In the genomic region with DNA sequence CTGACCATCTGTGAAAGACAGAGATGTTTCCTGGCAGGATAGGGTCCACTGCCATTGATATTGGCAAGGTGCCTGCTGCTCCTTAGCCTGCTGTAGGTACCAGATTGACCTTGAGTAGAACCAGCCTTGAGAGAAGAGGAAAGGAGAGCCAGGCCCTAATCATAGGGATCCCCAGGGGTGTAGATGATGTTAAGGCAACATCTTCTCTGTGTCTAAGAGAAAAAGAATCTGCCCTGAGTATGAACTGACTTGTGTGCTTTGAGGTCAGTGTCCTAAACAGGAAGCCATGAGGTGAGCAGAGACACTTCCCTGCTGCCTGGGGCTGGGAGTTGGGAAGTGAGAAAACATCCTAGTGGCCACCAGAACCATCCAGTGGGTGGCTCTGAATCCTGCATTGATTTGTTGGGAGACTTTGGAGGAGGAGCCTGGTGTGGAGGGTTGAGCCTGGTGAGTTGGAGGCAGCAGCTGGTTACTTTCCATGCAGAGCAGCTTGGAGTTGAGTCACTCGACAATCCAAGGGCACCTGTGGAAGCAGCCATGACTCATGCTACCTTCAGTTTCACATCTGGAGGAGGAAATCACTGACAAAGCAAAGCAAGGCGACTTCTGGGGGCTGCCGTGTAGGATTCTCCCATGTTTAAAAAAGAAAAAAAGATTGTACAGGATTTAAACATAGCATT, we compare ENCODE assay signal across 1 cellular context.
TF ChIP-seq lines count a peak whose summit lies in the region.

No MANE protein-coding gene starts in this region.

TF ChIP-seq in HCT116, 20 proteins besides CTCF, POLR2A, EP300 and RAD21 (continued from another document):
- TF ChIP-seq, protein P1, sequence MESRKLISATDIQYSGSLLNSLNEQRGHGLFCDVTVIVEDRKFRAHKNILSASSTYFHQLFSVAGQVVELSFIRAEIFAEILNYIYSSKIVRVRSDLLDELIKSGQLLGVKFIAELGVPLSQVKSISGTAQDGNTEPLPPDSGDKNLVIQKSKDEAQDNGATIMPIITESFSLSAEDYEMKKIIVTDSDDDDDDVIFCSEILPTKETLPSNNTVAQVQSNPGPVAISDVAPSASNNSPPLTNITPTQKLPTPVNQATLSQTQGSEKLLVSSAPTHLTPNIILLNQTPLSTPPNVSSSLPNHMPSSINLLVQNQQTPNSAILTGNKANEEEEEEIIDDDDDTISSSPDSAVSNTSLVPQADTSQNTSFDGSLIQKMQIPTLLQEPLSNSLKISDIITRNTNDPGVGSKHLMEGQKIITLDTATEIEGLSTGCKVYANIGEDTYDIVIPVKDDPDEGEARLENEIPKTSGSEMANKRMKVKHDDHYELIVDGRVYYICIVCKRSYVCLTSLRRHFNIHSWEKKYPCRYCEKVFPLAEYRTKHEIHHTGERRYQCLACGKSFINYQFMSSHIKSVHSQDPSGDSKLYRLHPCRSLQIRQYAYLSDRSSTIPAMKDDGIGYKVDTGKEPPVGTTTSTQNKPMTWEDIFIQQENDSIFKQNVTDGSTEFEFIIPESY (IDR thresholded peaks at IDR 0.05; ENCODE audit: extremely low read depth, insufficient replicate concordance, low read length) = peak; percentile 49
- TF ChIP-seq ELF1 (IDR thresholded peaks at IDR 0.05; ENCODE audit: borderline replicate concordance, low read depth) (no peak), CBX3 (IDR thresholded peaks at IDR 0.05; ENCODE audit: low read depth) (peak; percentile 68), FOSL1 (IDR thresholded peaks at IDR 0.05; ENCODE audit: low read depth) (peak; percentile 92)
- TF ChIP-seq, protein P2, sequence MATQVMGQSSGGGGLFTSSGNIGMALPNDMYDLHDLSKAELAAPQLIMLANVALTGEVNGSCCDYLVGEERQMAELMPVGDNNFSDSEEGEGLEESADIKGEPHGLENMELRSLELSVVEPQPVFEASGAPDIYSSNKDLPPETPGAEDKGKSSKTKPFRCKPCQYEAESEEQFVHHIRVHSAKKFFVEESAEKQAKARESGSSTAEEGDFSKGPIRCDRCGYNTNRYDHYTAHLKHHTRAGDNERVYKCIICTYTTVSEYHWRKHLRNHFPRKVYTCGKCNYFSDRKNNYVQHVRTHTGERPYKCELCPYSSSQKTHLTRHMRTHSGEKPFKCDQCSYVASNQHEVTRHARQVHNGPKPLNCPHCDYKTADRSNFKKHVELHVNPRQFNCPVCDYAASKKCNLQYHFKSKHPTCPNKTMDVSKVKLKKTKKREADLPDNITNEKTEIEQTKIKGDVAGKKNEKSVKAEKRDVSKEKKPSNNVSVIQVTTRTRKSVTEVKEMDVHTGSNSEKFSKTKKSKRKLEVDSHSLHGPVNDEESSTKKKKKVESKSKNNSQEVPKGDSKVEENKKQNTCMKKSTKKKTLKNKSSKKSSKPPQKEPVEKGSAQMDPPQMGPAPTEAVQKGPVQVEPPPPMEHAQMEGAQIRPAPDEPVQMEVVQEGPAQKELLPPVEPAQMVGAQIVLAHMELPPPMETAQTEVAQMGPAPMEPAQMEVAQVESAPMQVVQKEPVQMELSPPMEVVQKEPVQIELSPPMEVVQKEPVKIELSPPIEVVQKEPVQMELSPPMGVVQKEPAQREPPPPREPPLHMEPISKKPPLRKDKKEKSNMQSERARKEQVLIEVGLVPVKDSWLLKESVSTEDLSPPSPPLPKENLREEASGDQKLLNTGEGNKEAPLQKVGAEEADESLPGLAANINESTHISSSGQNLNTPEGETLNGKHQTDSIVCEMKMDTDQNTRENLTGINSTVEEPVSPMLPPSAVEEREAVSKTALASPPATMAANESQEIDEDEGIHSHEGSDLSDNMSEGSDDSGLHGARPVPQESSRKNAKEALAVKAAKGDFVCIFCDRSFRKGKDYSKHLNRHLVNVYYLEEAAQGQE (IDR thresholded peaks at IDR 0.05; ENCODE audit: low read depth) = no peak
